ENCODE assay signal across 1 cellular context in genomic region chr3:195543642-195544536, GRCh38.
TF ChIP-seq lines count a peak whose summit lies in the region.

No MANE protein-coding gene starts in this region.

TF ChIP-seq in H1, 55 proteins besides CTCF, POLR2A, EP300 and RAD21:
- TF ChIP-seq SIN3A (conservative IDR thresholded peaks at IDR 0.05 in 1 of 2, IDR thresholded peaks at IDR 0.05 in 1 of 2; ENCODE audit: low read depth in 1 of 2, low read length in 2 of 2) (0 out of 4 replicates have a peak, but pooled peaks of 1 of the 2 experiments have one; percentile 16), ATF2 (IDR thresholded peaks at IDR 0.05; ENCODE audit: low read length) (0 out of 2 replicates have a peak, but pooled peaks have one; percentile 78), MAX (IDR thresholded peaks at IDR 0.05) (no peak), SP1 (IDR thresholded peaks at IDR 0.05; ENCODE audit: low read depth, low read length) (peak; percentile 56; the same call in 1 of the 2 replicates), TAF1 (IDR thresholded peaks at IDR 0.05; ENCODE audit: low read depth, low read length) (no peak)
TF ChIP-seq in H1: peak in this region for 3.
